21 cellular contexts compared by ENCODE assay signal in genomic region chr7:116368960-116369359, GRCh38.
A peak's percentile ranks its signal among the peaks of the same experiment; 100 is the strongest.
DNase-seq lines count a peak whose midpoint lies in the region; ATAC-seq and TF ChIP-seq lines count a peak whose summit lies in the region.
"Had no signal": no experiment of that assay in that cellular context is flagged by ENCODE, and none has a peak within 500 bp of the region (broad histone marks: within the 10 kb centered on the region; RNA-seq: fewer than 3 reads in every experiment).

No MANE protein-coding gene starts in this region.

- in situ Hi-C loops in Panc1 (cut with HindIII; ENCODE audit: low pct_unique_long_range_greater_than_20kb, low sequenced_read_pairs) = no loop called here

- H3K36me3 ChIP-seq in SK-N-SH (replicated peaks in 1 of 2; ENCODE audit: control insufficient read depth in 1 of 2, insufficient read depth in 2 of 2, low read length in 1 of 2) (no peaks in the 10 kb centered on the region), Panc1 (ENCODE audit: control insufficient read depth, insufficient read depth, low read length) (no peaks in the 10 kb centered on the region), mesendoderm (ENCODE audit: control insufficient read depth, insufficient read depth, low read length) (no peaks in the 10 kb centered on the region), spleen (no peaks in the 10 kb centered on the region)

- no peak overlapping the region for H3K4me3 ChIP-seq in SK-N-SH (ENCODE audit: low read depth in 2 of 2, low read length in 1 of 2)
- H3K4me3 ChIP-seq in Panc1 (ENCODE audit: low read depth in 2 of 2, low read length in 2 of 2) = no peak overlapping the region
- H3K4me3 ChIP-seq in mesendoderm (ENCODE audit: low read length) = no peak overlapping the region
- no peak overlapping the region for H3K4me3 ChIP-seq in spleen
- H3K4me3 ChIP-seq: A549, GM23248 had no signal

- no peak overlapping the region for H2BK15ac ChIP-seq in mesendoderm (replicated peaks; ENCODE audit: low read depth)

- TF ChIP-seq POLR2A in spleen (IDR thresholded peaks at IDR 0.05) = no peak

- POLR2A ChIA-PET in SK-N-SH (lab: Yijun Ruan, JAX) (no interaction called here), Panc1 (lab: Charles Lee) (no interaction called here)

- H3K79me1 ChIP-seq in mesendoderm (ENCODE audit: low read length) = no peaks in the 10 kb centered on the region

- DNase-seq in SK-N-SH = no peak
- DNase-seq in Panc1 (ENCODE audit: low read depth, low spot score) = no peak
- peak; percentile 18 for DNase-seq in mesendoderm
- no peak for DNase-seq in spleen
- DNase-seq in OCI-M1 (lab: John Stamatoyannopoulos, UW) = no peak
- DNase-seq: 8988T; ACHN; C1 segment of cervical spinal cord; Calu3; CD4-positive, alpha-beta memory T cell; COR-L47; DMS53; DMS79 treated with DMSO at 0.1 percent for 48 hours; GF-D8; GM23248; H7; HCEC 1CT had no signal

- H3K4me1 ChIP-seq in SK-N-SH (ENCODE audit: control insufficient read depth in 1 of 2, insufficient read depth in 2 of 2, low read depth in 1 of 2, low read length in 1 of 2) (peaks cover 0 to 10% of the 10 kb centered on the region in 2 experiments; a peak in 1 of 4 replicates), Panc1 (ENCODE audit: control insufficient read depth, insufficient read depth, low read length) (peaks cover 2% of the 10 kb centered on the region; the same call in 1 of the 2 replicates), mesendoderm (ENCODE audit: control insufficient read depth, low read depth, low read length) (no peaks in the 10 kb centered on the region), spleen (no peaks in the 10 kb centered on the region)

- H3K56ac ChIP-seq in mesendoderm (ENCODE audit: low read length) = no peak overlapping the region

- no peak overlapping the region for H3K27ac ChIP-seq in SK-N-SH (ENCODE audit: low read depth in 2 of 2, low read length in 1 of 2)
- H3K27ac ChIP-seq in Panc1 (ENCODE audit: low read length) = peak overlapping the region; percentile 76
- H3K27ac ChIP-seq in mesendoderm (ENCODE audit: low read depth, low read length) = no peak overlapping the region
- peak overlapping the region in 7 of 8 donors; percentile 30 to 85 (median 65) for H3K27ac ChIP-seq in spleen
- H3K27ac ChIP-seq: GM23248 had no signal

- 38% methylated on average over 2 of the region's 2 CpGs for WGBS in SK-N-SH (ENCODE audit: low lambda C conversion rate)
- WGBS in mesendoderm (ENCODE audit: extremely low coverage, insufficient coverage, low lambda C conversion rate) = no CpG with 5 or more reads among the region's 2 CpGs
- WGBS in spleen, 5 donors = 52 to 81% (median 67%) methylated on average over 2 of the region's 2 CpGs

- BruUV-seq in Panc1 (replicated peaks; lab: Mats Ljungman, UMichigan) = no TSS peak

- no peak overlapping the region for H2BK5ac ChIP-seq in mesendoderm (ENCODE audit: low read length)

- H3K9me3 ChIP-seq in SK-N-SH = 0 out of 2 replicates have a peak, but pooled peaks cover 4% of the 10 kb centered on the region
- H3K9me3 ChIP-seq in Panc1 (ENCODE audit: control insufficient read depth, insufficient read depth, low read depth, low read length) = peaks cover 7% of the 10 kb centered on the region; the same call in 1 of the 2 replicates
- peaks cover 0 to 14% (median 0%) of the 10 kb centered on the region in 8 donors for H3K9me3 ChIP-seq in spleen
- H3K9me3 ChIP-seq: A549 had no signal

- TF ChIP-seq EP300 in SK-N-SH (IDR thresholded peaks at IDR 0.05; ENCODE audit: borderline replicate concordance in 1 of 2, low read depth in 1 of 2, low read length in 1 of 2) = no peak

- H3K79me2 ChIP-seq in SK-N-SH (ENCODE audit: insufficient read depth) = no peaks in the 10 kb centered on the region
- no peaks in the 10 kb centered on the region for H3K79me2 ChIP-seq in mesendoderm (ENCODE audit: control insufficient read depth, insufficient read depth, low read length)

- H4K20me1 ChIP-seq in SK-N-SH (ENCODE audit: insufficient read depth) = no peaks in the 10 kb centered on the region

- no peak overlapping the region for H2BK120ac ChIP-seq in mesendoderm (ENCODE audit: low read depth, low read length)

- ATAC-seq in SK-N-SH treated with all-trans-retinoic acid at 6 μM for 48 hours (peak; percentile 44; the same call in 2 of the 3 replicates), Panc1 (no peak), GM18502 (IDR thresholded peaks at IDR 0.05; ENCODE audit: poor library complexity, unreplicated experiment) (no peak), HG03432 (IDR thresholded peaks at IDR 0.05; ENCODE audit: unreplicated experiment) (no peak)
- ATAC-seq: A549 had no signal

- H3F3A ChIP-seq in SK-N-SH (replicated peaks; ENCODE audit: insufficient read depth) = peaks cover 4% of the 10 kb centered on the region

- TF ChIP-seq RAD21 in SK-N-SH (IDR thresholded peaks at IDR 0.05; ENCODE audit: low read length) = no peak

- H3K9ac ChIP-seq in SK-N-SH (no peak overlapping the region), mesendoderm (ENCODE audit: low read length) (no peak overlapping the region)
- H3K9ac ChIP-seq: GM23248 had no signal

- H3K27me3 ChIP-seq in SK-N-SH (ENCODE audit: insufficient read depth) (no peaks in the 10 kb centered on the region), Panc1 (ENCODE audit: control insufficient read depth, insufficient read depth, low read length) (no peaks in the 10 kb centered on the region), mesendoderm (ENCODE audit: insufficient read depth, low read length, poor library complexity) (no peaks in the 10 kb centered on the region), spleen (replicated peaks in 1 of 7) (no peaks in the 10 kb centered on the region)

- CTCF ChIA-PET in SK-N-SH (lab: Yijun Ruan, JAX) (interaction anchor here (1.1 kb wide), 1 partner anchor 133 kb away, joined by 3 read pairs; no protein-coding TSS in a partner anchor), Panc1 (lab: Charles Lee) (no interaction called here)

- H3K4me2 ChIP-seq in SK-N-SH (no peak overlapping the region), mesendoderm (ENCODE audit: low read length) (no peak overlapping the region)
- H3K4me2 ChIP-seq: A549 had no signal

- no peak overlapping the region for H3K18ac ChIP-seq in mesendoderm (ENCODE audit: low read length)

- no peak overlapping the region for H2AK5ac ChIP-seq in mesendoderm (ENCODE audit: low read length)

- no peak overlapping the region for H3K23ac ChIP-seq in mesendoderm (ENCODE audit: low read length)

- H3K4ac ChIP-seq in mesendoderm (ENCODE audit: low read depth, low read length) = no peak overlapping the region

- H4K5ac ChIP-seq in mesendoderm (ENCODE audit: low read length) = no peak overlapping the region

- no peak overlapping the region for H2AFZ ChIP-seq in SK-N-SH (ENCODE audit: low read depth)
- H2AFZ ChIP-seq: GM23248 had no signal

- TF ChIP-seq CTCF in SK-N-SH (IDR thresholded peaks at IDR 0.05) (no peak), Panc1 (IDR thresholded peaks at IDR 0.05) (no peak), spleen (IDR thresholded peaks at IDR 0.05 in 8 of 11, conservative IDR thresholded peaks at IDR 0.05 in 3 of 11) (no peak)

- H4K8ac ChIP-seq in mesendoderm (ENCODE audit: low read depth, low read length) = no peak overlapping the region

- intact Hi-C loops in Panc1 (cut with micrococcal nuclease; ENCODE audit: unreplicated experiment) = no loop called here
- intact Hi-C loops in spleen (cut with DNase I; ENCODE audit: low total_unique reads) = no loop called here

- H3K9me2 ChIP-seq in SK-N-SH = no peaks in the 10 kb centered on the region

TF ChIP-seq in SK-N-SH treated with all-trans-retinoic acid at 6 μM for 48 hours, 23 proteins besides CTCF, POLR2A, EP300 and RAD21:
- TF ChIP-seq ZFP30 (CRISPR knock-in tag; IDR thresholded peaks at IDR 0.05) = no peak
- no peak for TF ChIP-seq BACH2 (CRISPR knock-in tag; IDR thresholded peaks at IDR 0.05; ENCODE audit: borderline replicate concordance)
- no peak for TF ChIP-seq PATZ1 (CRISPR knock-in tag; IDR thresholded peaks at IDR 0.05; ENCODE audit: borderline replicate concordance)
- TF ChIP-seq ZNF70 (CRISPR knock-in tag; IDR thresholded peaks at IDR 0.05) = no peak
- TF ChIP-seq OSR1 (CRISPR knock-in tag; IDR thresholded peaks at IDR 0.05) = no peak
- no peak for TF ChIP-seq CSDC2 (CRISPR knock-in tag; IDR thresholded peaks at IDR 0.05)

TF ChIP-seq in SK-N-SH, 30 proteins besides CTCF, POLR2A, EP300 and RAD21:
- no peak for TF ChIP-seq FOXM1 (IDR thresholded peaks at IDR 0.05; ENCODE audit: low read depth)
- TF ChIP-seq MEF2A (IDR thresholded peaks at IDR 0.05; ENCODE audit: borderline replicate concordance, low read depth) = no peak
- TF ChIP-seq TCF12 (IDR thresholded peaks at IDR 0.05) = no peak
- TF ChIP-seq PBX3 (IDR thresholded peaks at IDR 0.05) = no peak
- no peak for TF ChIP-seq FOXJ3 (CRISPR knock-in tag; IDR thresholded peaks at IDR 0.05)
- TF ChIP-seq TAF1 (IDR thresholded peaks at IDR 0.05; ENCODE audit: borderline replicate concordance, low read depth, low read length) = no peak
- no peak for TF ChIP-seq MAX (IDR thresholded peaks at IDR 0.05; ENCODE audit: low read depth)

Comparison
In these comparisons a context has a peak if more than half of its experiments do, and no peak if none do; other contexts are left out.
1. H3K27ac ChIP-seq: peak in Panc1 (single experiment) and spleen (7 of 8); none in SK-N-SH (0 of 2) and mesendoderm (single experiment).